In genomic region chrX:150548251-150548650, GRCh38 we compare ENCODE assay signal across 8 cellular contexts. TPM values are rescaled to one million over a fixed set of nuclear protein-coding genes. Genes with fewer than 3 reads are reported as not detected.
DNase-seq lines count a peak whose midpoint lies in the region; ATAC-seq and TF ChIP-seq lines count a peak whose summit lies in the region.

No MANE protein-coding gene starts in this region.

- H3K27ac ChIP-seq in right cardiac atrium (ENCODE audit: low read length), result peak overlapping the region; percentile 62
- peak overlapping the region; percentile 72 to 91 for H3K27ac ChIP-seq in coronary artery

- peaks cover 2% of the 10 kb centered on the region for H3K4me1 ChIP-seq in right cardiac atrium (ENCODE audit: control insufficient read depth, insufficient read depth, low read length)

- WGBS in right cardiac atrium, result 89% methylated on average over 4 of the region's 4 CpGs

- no peak for DNase-seq in right cardiac atrium
- no peak for DNase-seq in cardiac septum (ENCODE audit: low spot score)
- DNase-seq in coronary artery (ENCODE audit: low spot score), result no peak
- no peak for DNase-seq in naive thymus-derived CD8-positive, alpha-beta T cell
- DNase-seq in COR-L47 (lab: John Stamatoyannopoulos, UW), result no peak
- no peak for DNase-seq in activated CD4-positive, CD25-positive, alpha-beta regulatory T cell (lab: John Stamatoyannopoulos, UW)

- H3K27ac Mint-ChIP-seq in naive thymus-derived CD8-positive, alpha-beta T cell, result peak overlapping the region in 4 of 10 donors; percentile 25 to 83 (median 66)

- TF ChIP-seq CTCF in coronary artery (IDR thresholded peaks at IDR 0.05), result no peak

- no peaks in the 10 kb centered on the region for H3K9me3 Mint-ChIP-seq in naive thymus-derived CD8-positive, alpha-beta T cell

- no peaks in the 10 kb centered on the region for H3K27me3 Mint-ChIP-seq in naive thymus-derived CD8-positive, alpha-beta T cell

- no peaks in the 10 kb centered on the region for H3K36me3 Mint-ChIP-seq in naive thymus-derived CD8-positive, alpha-beta T cell

- ATAC-seq in right cardiac atrium, result no peak
- no peak for ATAC-seq in naive thymus-derived CD8-positive, alpha-beta T cell
- no peak for ATAC-seq in GM21515 (IDR thresholded peaks at IDR 0.05; ENCODE audit: unreplicated experiment)
- no peak for ATAC-seq in HG02973 (IDR thresholded peaks at IDR 0.05; ENCODE audit: unreplicated experiment)

- no peaks in the 10 kb centered on the region for H3K27me3 ChIP-seq in right cardiac atrium (ENCODE audit: control insufficient read depth, insufficient read depth)

- no peaks in the 10 kb centered on the region for H3K9me3 ChIP-seq in right cardiac atrium (ENCODE audit: control insufficient read depth, low read length)

- H3K4me3 ChIP-seq in right cardiac atrium (ENCODE audit: low read length) (no peak overlapping the region), coronary artery (peak overlapping the region; percentile 66)

- H3K4me3 Mint-ChIP-seq in naive thymus-derived CD8-positive, alpha-beta T cell, result peak overlapping the region; percentile 73 to 88 (median 82)

- peaks cover 10 to 29% (median 26%) of the 10 kb centered on the region in 4 donors for H3K4me1 Mint-ChIP-seq in naive thymus-derived CD8-positive, alpha-beta T cell

- POLR2A ChIA-PET in naive thymus-derived CD8-positive, alpha-beta T cell (lab: Charles Lee), result interaction anchor here (2.5 to 6.3 kb wide), 2 partner anchors 21 to 145 kb away, joined by 14 to 37 read pairs; partner anchors contain the start of genes MTM1 and MTMR1

- intact Hi-C loops in right cardiac atrium (cut with DNase I) (no loop called here), cardiac septum (cut with DNase I) (loop anchor here (5.0 to 10.0 kb wide), 2 partner anchors 41 to 183 kb away; partner anchors contain the start of gene MAMLD1)

RNA-seq across cellular contexts. Expression of gene MTM1, which starts 20.2 kb away (rescaled TPM):
- total RNA-seq in right cardiac atrium, result 10 to 100 TPM; 13.8 to 16.9 (median 15.2) TPM
- 4.0 TPM for polyA plus RNA-seq in right cardiac atrium
- total RNA-seq in cardiac septum, result 9.5 TPM
- total RNA-seq in naive thymus-derived CD8-positive, alpha-beta T cell, result 10 to 100 TPM; 25.8 to 31.7 TPM
- 10 to 100 TPM; 12.7 to 13.4 (median 13.2) TPM for polyA plus RNA-seq in naive thymus-derived CD8-positive, alpha-beta T cell
